ENCODE assay signal across 8 cellular contexts in genomic region chr3:104909188-104909587, GRCh38.
DNase-seq lines count a peak whose midpoint lies in the region; ATAC-seq and TF ChIP-seq lines count a peak whose summit lies in the region.

No MANE protein-coding gene starts in this region.

- H3K27me3 Mint-ChIP-seq in HFFc6 (ENCODE audit: insufficient read depth), result peaks cover 2% of the 10 kb centered on the region

- peaks cover 8% of the 10 kb centered on the region for H3K9me3 Mint-ChIP-seq in HFFc6

- DNase-seq in HFFc6, result peak; percentile 80
- DNase-seq in NCI-H524 treated with DMSO at 0.1 percent for 48 hours (lab: John Stamatoyannopoulos, UW), result peak; percentile 97
- DNase-seq in dermis microvascular lymphatic vessel endothelial cell (ENCODE audit: low read depth in 2 of 2), result peak; percentile 42 to 86
- DNase-seq in pulmonary artery endothelial cell (ENCODE audit: low read depth, low spot score), result peak; percentile 39
- DNase-seq in GOT3 (lab: John Stamatoyannopoulos, UW), result no peak
- DNase-seq in NCI-H1048 (lab: John Stamatoyannopoulos, UW), result no peak

- H3K36me3 Mint-ChIP-seq in HFFc6 (ENCODE audit: low read depth), result peaks cover 14% of the 10 kb centered on the region

- ATAC-seq in GM19463 (IDR thresholded peaks at IDR 0.05; ENCODE audit: unreplicated experiment) (no peak), GM21381 (IDR thresholded peaks at IDR 0.05; ENCODE audit: unreplicated experiment) (no peak)

- no peak for TF ChIP-seq CTCF in HFFc6 (IDR thresholded peaks at IDR 0.05)

- H3K4me3 Mint-ChIP-seq in HFFc6, result peak overlapping the region; percentile 70

- H3K4me1 Mint-ChIP-seq in HFFc6 (ENCODE audit: low read depth), result peaks cover 68% of the 10 kb centered on the region

- H3K27ac Mint-ChIP-seq in HFFc6, result peak overlapping the region; percentile 91

Comparison
In these comparisons a context has a peak if more than half of its experiments do, and no peak if none do; other contexts are left out.
1. DNase-seq: peak in HFFc6 (single experiment), NCI-H524 treated with DMSO at 0.1 percent for 48 hours (single experiment), dermis microvascular lymphatic vessel endothelial cell (2 of 2) and pulmonary artery endothelial cell (single experiment); none in GOT3 (single experiment) and NCI-H1048 (single experiment).